ENCODE assay signal across 34 cellular contexts in the genomic region with DNA sequence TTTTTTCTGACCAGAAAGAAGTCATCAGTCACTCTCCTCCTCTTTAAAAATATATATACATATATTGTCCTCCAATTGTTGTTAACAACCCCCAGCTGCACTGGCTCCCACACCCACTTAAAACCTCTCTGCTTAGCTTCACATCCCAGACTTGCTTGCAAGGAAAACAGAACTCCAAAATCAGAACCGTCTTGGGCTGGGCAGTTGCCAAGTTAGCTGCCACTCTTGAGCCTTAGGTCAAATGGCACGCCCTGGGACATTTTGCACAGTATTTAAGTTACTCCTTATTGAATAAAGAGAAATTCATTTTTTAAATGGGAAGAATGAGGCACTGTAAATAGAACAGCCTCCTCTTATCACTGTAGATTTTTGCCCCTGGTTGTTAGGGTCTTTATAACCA.
"Had no signal": no experiment of that assay in that cellular context is flagged by ENCODE, and none has a peak within 500 bp of the region (broad histone marks: within the 10 kb centered on the region; RNA-seq: fewer than 3 reads in every experiment).

No MANE protein-coding gene starts in this region.

- H3K4me1 ChIP-seq: SJCRH30 had no signal

- DNase-seq: activated CD4-positive, alpha-beta T cell treated with anti-CD3 and anti-CD28 coated beads for 1 hour; activated CD4-positive, alpha-beta T cell treated with anti-CD3 and anti-CD28 coated beads for 48 hours; activated CD4-positive, alpha-beta T cell treated with anti-CD3 and anti-CD28 coated beads, Interleukin-2, amount 50 U/mL, for 4 hours; activated CD4-positive, CD25-positive, alpha-beta regulatory T cell; activated CD8-positive, alpha-beta T cell treated with anti-CD3 and anti-CD28 coated beads for 36 hours; activated effector memory CD4-positive, alpha-beta T cell treated with anti-CD3 and anti-CD28 coated beads, Interleukin-2, amount 50 U/mL, for 16 hours; activated naive CD4-positive, alpha-beta T cell; activated naive CD4-positive, alpha-beta T cell treated with anti-CD3 and anti-CD28 coated beads, Interleukin-2, amount 50 U/mL, for 16 hours; activated naive CD8-positive, alpha-beta T cell treated with anti-CD3 and anti-CD28 coated beads for 36 hours; activated T-cell treated with anti-CD3 and anti-CD28 coated beads, Interleukin-2, amount 50 U/mL, for 1 hour; activated T-cell treated with anti-CD3 and anti-CD28 coated beads, Interleukin-2, amount 50 U/mL, for 72 hours; amniotic stem cell; aorta; brain microvascular endothelial cell; central memory CD4-positive, alpha-beta T cell; Kasumi-1; KG1; MG63; NCI-H1048; NCI-H1105 treated with DMSO at 0.1 percent for 48 hours; NCI-H1436; NCI-H1694; NCI-H1930; NCI-H2081 treated with DMSO at 0.1 percent for 48 hours; NCI-H2171; NCI-H345; NCI-H524 treated with DMSO at 0.1 percent for 48 hours; SHP77; SJCRH30; T1000; WERI-Rb-1 had no signal

- H3K4me3 ChIP-seq: MG63, SJCRH30, SK-N-MC had no signal

- H3K36me3 ChIP-seq: brain microvascular endothelial cell, MG63, SJCRH30, WERI-Rb-1 had no signal

- H3K27ac ChIP-seq: brain microvascular endothelial cell, SJCRH30, SK-N-MC, WERI-Rb-1 had no signal

- H3K9me3 ChIP-seq: MG63, SJCRH30 had no signal

- H3K27me3 ChIP-seq: brain microvascular endothelial cell, MG63, SJCRH30 had no signal

- ATAC-seq: activated CD8-positive, alpha-beta T cell treated with anti-CD3 and anti-CD28 coated beads for 36 hours; activated T-cell treated with anti-CD3 and anti-CD28 coated beads, Interleukin-2, amount 50 U/mL, for 72 hours; activated T-helper 17 cell treated with anti-CD3 and anti-CD28 coated beads, Interleukin-2, amount 50 U/mL, for 72 hours; Panc1 had no signal
